Comparison of ENCODE assay signal across 1 cellular context in the genomic region with DNA sequence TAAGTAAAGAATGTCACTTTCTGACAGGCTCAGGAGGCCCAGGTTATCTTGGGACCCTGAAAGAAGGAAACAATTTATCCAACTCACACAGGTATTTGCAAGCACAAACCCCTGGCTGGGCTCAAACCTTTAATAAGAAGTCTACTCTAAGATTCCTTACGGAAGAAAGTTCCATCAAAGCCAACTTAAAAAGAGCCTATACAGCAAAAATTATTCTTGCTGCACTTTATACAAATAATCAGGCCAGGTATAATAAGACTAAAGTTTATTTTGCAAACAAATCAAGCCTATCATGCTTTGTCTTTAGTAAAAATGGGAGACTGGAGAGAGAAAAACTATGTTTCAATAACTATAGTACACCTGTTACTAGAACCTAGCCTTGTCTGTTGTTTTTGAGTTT.
TF ChIP-seq lines count a peak whose summit lies in the region.

No MANE protein-coding gene starts in this region.

TF ChIP-seq in A549, 52 proteins besides CTCF, POLR2A, EP300 and RAD21 (continued from another document):
- TF ChIP-seq REST (IDR thresholded peaks at IDR 0.05) (no peak), MAFK (IDR thresholded peaks at IDR 0.05; ENCODE audit: partially characterized antibody) (peak; percentile 43)
